17 cellular contexts compared by ENCODE assay signal in the genomic region with DNA sequence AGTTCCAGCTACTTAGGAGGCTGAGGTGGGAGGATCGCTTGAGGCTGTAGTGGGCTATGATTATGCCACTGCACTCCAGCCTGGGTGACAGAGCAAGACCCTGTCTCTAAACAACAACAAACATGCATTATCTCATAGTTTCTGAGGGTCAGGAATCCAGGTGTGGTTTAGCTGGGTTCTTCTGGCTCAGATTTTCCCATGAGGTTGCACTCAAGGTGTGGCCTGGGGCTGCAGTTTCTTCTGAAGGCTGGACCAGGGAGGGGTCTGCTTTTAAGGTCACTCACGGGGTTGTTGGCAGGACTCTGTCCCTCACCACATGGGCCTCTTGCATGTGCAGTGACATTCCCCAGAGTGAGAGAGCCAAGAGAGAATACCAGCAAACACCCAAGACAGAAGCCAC.
DNase-seq lines count a peak whose midpoint lies in the region; ATAC-seq and TF ChIP-seq lines count a peak whose summit lies in the region.
"Had no signal": no experiment of that assay in that cellular context is flagged by ENCODE, and none has a peak within 500 bp of the region (broad histone marks: within the 10 kb centered on the region; RNA-seq: fewer than 3 reads in every experiment).

No MANE protein-coding gene starts in this region.

- H3K27me3 Mint-ChIP-seq in neural progenitor cell (ENCODE audit: insufficient read depth, low read depth) (peaks cover 4% of the 10 kb centered on the region), osteocyte (ENCODE audit: unreplicated experiment) (no peaks in the 10 kb centered on the region)

- peaks cover 14% of the 10 kb centered on the region for H4K20me1 ChIP-seq in neural progenitor cell (ENCODE audit: low read depth)

- H3K4me3 Mint-ChIP-seq in neural progenitor cell (no peak overlapping the region), osteocyte (ENCODE audit: unreplicated experiment) (no peak overlapping the region)
- H3K4me3 Mint-ChIP-seq: B cell; CD8-positive, alpha-beta T cell; H9 had no signal

- H3K4me1 ChIP-seq in left ventricle myocardium inferior = no peaks in the 10 kb centered on the region
- peaks cover 36% of the 10 kb centered on the region for H3K4me1 ChIP-seq in neural progenitor cell

- no peaks in the 10 kb centered on the region for H3K36me3 ChIP-seq in left ventricle myocardium inferior
- H3K36me3 ChIP-seq in neural progenitor cell = no peaks in the 10 kb centered on the region

- H3K36me3 Mint-ChIP-seq in neural progenitor cell (peaks cover 11% of the 10 kb centered on the region), osteocyte (ENCODE audit: unreplicated experiment) (peaks cover 3% of the 10 kb centered on the region)
- H3K36me3 Mint-ChIP-seq: CD8-positive, alpha-beta T cell had no signal

- H2AFZ ChIP-seq in neural progenitor cell (replicated peaks) = no peak overlapping the region

- H3K27ac Mint-ChIP-seq in neural progenitor cell (peak overlapping the region; percentile 29), osteocyte (ENCODE audit: unreplicated experiment) (no peak overlapping the region)
- H3K27ac Mint-ChIP-seq: B cell; CD8-positive, alpha-beta T cell had no signal

- no peak overlapping the region for H3K4me2 ChIP-seq in neural progenitor cell
- H3K4me2 ChIP-seq: BLaER1 treated with 17β-estradiol and CSF1 and Interleukin-3, amounts not matched to agents 10 nM and 100 nM had no signal

- H3K27me3 ChIP-seq in left ventricle myocardium inferior (ENCODE audit: low read depth) (peaks cover 14% of the 10 kb centered on the region), neural progenitor cell (no peaks in the 10 kb centered on the region)
- H3K27me3 ChIP-seq: BLaER1 treated with 17β-estradiol and CSF1 and Interleukin-3, amounts not matched to agents 10 nM and 100 nM had no signal

- DNase-seq in Right ventricle myocardium inferior (ENCODE audit: missing footprints) = peak; percentile 11
- no peak for DNase-seq in left ventricle myocardium inferior
- peak; percentile 66 for DNase-seq in islet precursor cell
- no peak for DNase-seq in neural progenitor cell (ENCODE audit: low spot score)
- no peak for DNase-seq in foreskin melanocyte
- DNase-seq in osteocyte (ENCODE audit: extremely low spot score, unreplicated experiment) = no peak
- DNase-seq: Calu3; CD8-positive, alpha-beta T cell; DMS 273 treated with DMSO at 0.1 percent for 48 hours; DMS53; DND-41; EL; H9; IMR-90 had no signal

- no peak for TF ChIP-seq CTCF in left ventricle myocardium inferior (IDR thresholded peaks at IDR 0.05; ENCODE audit: borderline replicate concordance)
- TF ChIP-seq CTCF in neural progenitor cell (IDR thresholded peaks at IDR 0.05) = no peak
- no peak for TF ChIP-seq CTCF in osteocyte (IDR thresholded peaks at IDR 0.05)

- peaks cover 15% of the 10 kb centered on the region for H3F3A ChIP-seq in neural progenitor cell (ENCODE audit: low read depth)

- H3K9me3 ChIP-seq in left ventricle myocardium inferior (replicated peaks) (no peaks in the 10 kb centered on the region), neural progenitor cell (ENCODE audit: low read depth) (no peaks in the 10 kb centered on the region)
- H3K9me3 ChIP-seq: BLaER1 treated with 17β-estradiol and CSF1 and Interleukin-3, amounts not matched to agents 10 nM and 100 nM had no signal

- H3K4me1 Mint-ChIP-seq in neural progenitor cell (peaks cover 54% of the 10 kb centered on the region), osteocyte (ENCODE audit: unreplicated experiment) (peaks cover 11% of the 10 kb centered on the region)
- H3K4me1 Mint-ChIP-seq: B cell had no signal

- intact Hi-C loops in Right ventricle myocardium inferior (cut with DNase I) = no loop called here
- intact Hi-C loops in left ventricle myocardium inferior (cut with micrococcal nuclease) = no loop called here

- H3K4me3 ChIP-seq in left ventricle myocardium inferior (no peak overlapping the region), neural progenitor cell (no peak overlapping the region)
- H3K4me3 ChIP-seq: BLaER1 treated with 17β-estradiol and CSF1 and Interleukin-3, amounts not matched to agents 10 nM and 100 nM had no signal

- H3K27ac ChIP-seq in left ventricle myocardium inferior (replicated peaks) = no peak overlapping the region
- H3K27ac ChIP-seq in neural progenitor cell = no peak overlapping the region
- H3K27ac ChIP-seq: BLaER1 treated with 17β-estradiol and CSF1 and Interleukin-3, amounts not matched to agents 10 nM and 100 nM had no signal

- no peak for ATAC-seq in Right ventricle myocardium inferior
- ATAC-seq in GM21367 (IDR thresholded peaks at IDR 0.05; ENCODE audit: unreplicated experiment) = no peak
- ATAC-seq: CD8-positive, alpha-beta T cell had no signal

- no peaks in the 10 kb centered on the region for H3K79me2 ChIP-seq in neural progenitor cell (ENCODE audit: low read depth)

- no peak overlapping the region for H3K9ac ChIP-seq in neural progenitor cell
- H3K9ac ChIP-seq: BLaER1 treated with 17β-estradiol and CSF1 and Interleukin-3, amounts not matched to agents 10 nM and 100 nM had no signal

- H3K9me3 Mint-ChIP-seq in neural progenitor cell (no peaks in the 10 kb centered on the region), osteocyte (ENCODE audit: unreplicated experiment) (no peaks in the 10 kb centered on the region)
- H3K9me3 Mint-ChIP-seq: CD8-positive, alpha-beta T cell; H9 had no signal

Comparison
In these comparisons a context has a peak if more than half of its experiments do, and no peak if none do; other contexts are left out.
1. DNase-seq: peak in Right ventricle myocardium inferior (single experiment) and islet precursor cell (single experiment); none in left ventricle myocardium inferior (single experiment), neural progenitor cell (single experiment), foreskin melanocyte (single experiment) and osteocyte (single experiment).